In the genomic region with DNA sequence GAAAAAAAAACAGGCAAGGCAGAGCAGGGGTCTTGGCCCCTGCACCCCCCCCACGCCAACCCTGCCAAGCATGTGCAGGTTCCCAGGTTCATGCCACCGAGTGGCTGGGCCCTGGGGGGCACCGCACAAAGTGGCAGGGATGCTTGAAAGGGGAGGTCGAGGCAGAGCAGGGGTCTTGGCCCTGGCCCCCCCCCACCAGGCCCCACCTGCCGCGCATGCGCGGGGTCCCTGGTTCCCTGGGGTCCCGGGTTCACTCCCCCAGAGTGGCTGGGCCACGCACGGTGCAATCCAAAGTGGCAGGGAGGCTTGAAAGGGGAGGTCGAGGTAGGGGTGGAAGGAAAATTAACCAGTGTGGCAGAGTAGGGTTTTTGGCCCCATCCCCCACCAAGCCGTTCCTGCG, we compare ENCODE assay signal across 24 cellular contexts.
"Had no signal": no experiment of that assay in that cellular context is flagged by ENCODE, and none has a peak within 500 bp of the region (broad histone marks: within the 10 kb centered on the region; RNA-seq: fewer than 3 reads in every experiment).

No MANE protein-coding gene starts in this region.

- FAIRE-seq: colon, endothelial cell of umbilical vein, frontal cortex, islet of Langerhans, keratinocyte had no signal

- H3K27ac ChIP-seq: coronary artery, dorsolateral prefrontal cortex, esophagus muscularis mucosa, foreskin keratinocyte, gastroesophageal sphincter, heart right ventricle, left lung, lower lobe of right lung had no signal

- H3K4me3 ChIP-seq: coronary artery, dorsolateral prefrontal cortex, esophagus muscularis mucosa, gastroesophageal sphincter, heart right ventricle, left lung, lower lobe of right lung, mucosa of descending colon had no signal

- ATAC-seq: foreskin keratinocyte, gastroesophageal sphincter, heart right ventricle, left cardiac atrium, left lung, left ventricle myocardium superior, lower lobe of right lung, mucosa of descending colon had no signal

- H3K4me1 ChIP-seq: esophagus muscularis mucosa, foreskin keratinocyte, gastroesophageal sphincter, heart right ventricle, left lung, lower lobe of right lung had no signal

- H3K4me1 Mint-ChIP-seq: mesothelial cell of epicardium had no signal

- H3K27ac Mint-ChIP-seq: mesothelial cell of epicardium, naive B cell had no signal

- H3K4me3 Mint-ChIP-seq: mesothelial cell of epicardium had no signal

- H3K27me3 ChIP-seq: foreskin keratinocyte had no signal

- DNase-seq: dermis blood vessel endothelial cell; dorsolateral prefrontal cortex; effector CD4-positive, alpha-beta T cell; effector memory CD4-positive, alpha-beta T cell; foreskin keratinocyte; head of caudate nucleus; heart right ventricle; hippocampal formation; left cardiac atrium; left lung; left ventricle myocardium superior; lower lobe of right lung; mesenchymal stem cell; mucosa of descending colon; naive B cell had no signal

- H3K36me3 ChIP-seq: esophagus muscularis mucosa, gastroesophageal sphincter, heart right ventricle, left lung, lower lobe of right lung had no signal
